2 cellular contexts compared by ENCODE assay signal in genomic region chr22:40407831-40408717, GRCh38.
A peak's percentile ranks its signal among the peaks of the same experiment; 100 is the strongest.
TF ChIP-seq lines count a peak whose summit lies in the region.

No MANE protein-coding gene starts in this region.

TF ChIP-seq in A549, 52 proteins besides CTCF, POLR2A, EP300 and RAD21 (continued from another document):
- TF ChIP-seq MYC (IDR thresholded peaks at IDR 0.05; ENCODE audit: borderline replicate concordance, low read length) (no peak), KDM1A (IDR thresholded peaks at IDR 0.05; ENCODE audit: low read depth) (no peak)

TF ChIP-seq in HepG2, 621 proteins besides CTCF, POLR2A, EP300 and RAD21 (continued from another document):
- TF ChIP-seq ZFP91 (CRISPR knock-in tag; IDR thresholded peaks at IDR 0.05; ENCODE audit: borderline replicate concordance) (0 out of 2 replicates have a peak, but pooled peaks have one; percentile 8), RBM22 (optimal IDR thresholded peaks at IDR 0.05; ENCODE audit: low read length) (peak; percentile 4), AKAP8 (CRISPR knock-in tag; IDR thresholded peaks at IDR 0.05) (0 out of 2 replicates have a peak, but pooled peaks have one; percentile 32)
